8 cellular contexts compared by ENCODE assay signal in genomic region chr3:143495527-143495926, GRCh38.
"Had no signal": no experiment of that assay in that cellular context is flagged by ENCODE, and none has a peak within 500 bp of the region (broad histone marks: within the 10 kb centered on the region; RNA-seq: fewer than 3 reads in every experiment).

No MANE protein-coding gene starts in this region.

- H3K4me3 Mint-ChIP-seq: HFFc6 had no signal

- H3K36me3 ChIP-seq: HAP-1 had no signal

- H3K9me3 Mint-ChIP-seq: HFFc6 had no signal

- DNase-seq: GM23248, GOT3, H7, HFFc6, IMR-90, KG1 had no signal

- H3K27ac Mint-ChIP-seq: HFFc6 had no signal

- H3K4me3 ChIP-seq: GM23248, HAP-1, K562 had no signal

- H3K27ac ChIP-seq: GM23248 had no signal
